In genomic region chr19:38247734-38248268, GRCh38 we compare ENCODE assay signal across 17 cellular contexts. TPM values are rescaled to one million over a fixed set of nuclear protein-coding genes. Genes with fewer than 3 reads are reported as not detected.
DNase-seq lines count a peak whose midpoint lies in the region; TF ChIP-seq lines count a peak whose summit lies in the region.
"Had no signal": no experiment of that assay in that cellular context is flagged by ENCODE, and none has a peak within 500 bp of the region (broad histone marks: within the 10 kb centered on the region; RNA-seq: fewer than 3 reads in every experiment).

No MANE protein-coding gene starts in this region.

- no peak overlapping the region for H3K9ac ChIP-seq in muscle layer of colon (ENCODE audit: low read length)

- TF ChIP-seq POLR2A in testis (IDR thresholded peaks at IDR 0.05), result no peak

- no peaks in the 10 kb centered on the region for H3K36me3 ChIP-seq in HEK293 (ENCODE audit: control insufficient read depth in 2 of 2, insufficient read depth in 1 of 2, low read length in 2 of 2)
- peaks cover 5% of the 10 kb centered on the region for H3K36me3 ChIP-seq in muscle layer of colon (ENCODE audit: insufficient read depth, low read length)
- no peaks in the 10 kb centered on the region for H3K36me3 ChIP-seq in testis (ENCODE audit: low read depth, missing control alignments)

- no peaks in the 10 kb centered on the region for H3K9me3 ChIP-seq in HEK293 (ENCODE audit: control insufficient read depth, insufficient read depth, low read depth, low read length)
- no peaks in the 10 kb centered on the region for H3K9me3 ChIP-seq in muscle layer of colon (ENCODE audit: low read length)
- H3K9me3 ChIP-seq in testis, result no peaks in the 10 kb centered on the region

- no peaks in the 10 kb centered on the region for H3K9me3 Mint-ChIP-seq in activated CD4-positive, alpha-beta T cell treated with anti-CD3 and anti-CD28 coated beads, Interleukin-2, amount 10 ng/mL, durations not matched to agents 7 days and 5 days
- H3K9me3 Mint-ChIP-seq: activated naive CD4-positive, alpha-beta T cell treated with anti-CD3 and anti-CD28 coated beads for 36 hours had no signal

- H3K27ac ChIP-seq in HEK293 (ENCODE audit: extremely low read depth, low read depth, low read length) (no peak overlapping the region), coronary artery (peak overlapping the region; percentile 84 to 93), muscle layer of colon (ENCODE audit: low read depth, low read length) (peak overlapping the region; percentile 47), testis (peak overlapping the region; percentile 56 to 71)
- H3K27ac ChIP-seq: C4-2B had no signal

- 46 to 50% methylated on average over 9 of the region's 9 CpGs for WGBS in testis, 2 donors

- no peaks in the 10 kb centered on the region for H3K27me3 Mint-ChIP-seq in activated CD4-positive, alpha-beta T cell treated with anti-CD3 and anti-CD28 coated beads, Interleukin-2, amount 10 ng/mL, durations not matched to agents 7 days and 5 days

- no peak overlapping the region for H3K27ac Mint-ChIP-seq in activated CD4-positive, alpha-beta T cell treated with anti-CD3 and anti-CD28 coated beads, Interleukin-2, amount 10 ng/mL, durations not matched to agents 7 days and 5 days
- H3K27ac Mint-ChIP-seq: activated naive CD4-positive, alpha-beta T cell treated with anti-CD3 and anti-CD28 coated beads for 36 hours had no signal

- intact Hi-C loops in testis (cut with DNase I; ENCODE audit: low total_unique reads), result no loop called here

- no peaks in the 10 kb centered on the region for H3K36me3 Mint-ChIP-seq in activated CD4-positive, alpha-beta T cell treated with anti-CD3 and anti-CD28 coated beads, Interleukin-2, amount 10 ng/mL, durations not matched to agents 7 days and 5 days (ENCODE audit: low read depth)

- POLR2A ChIA-PET in HEK293 (lab: Yijun Ruan, JAX), result no interaction called here
- POLR2A ChIA-PET in activated CD4-positive, alpha-beta T cell treated with anti-CD3 and anti-CD28 coated beads, Interleukin-2, amount 10 ng/mL, durations not matched to agents 7 days and 5 days (lab: Charles Lee), result no interaction called here

- no peak for TF ChIP-seq CTCF in HEK293 (tag by site-specific recombination; IDR thresholded peaks at IDR 0.05)
- TF ChIP-seq CTCF in coronary artery (IDR thresholded peaks at IDR 0.05), result no peak
- no peak for TF ChIP-seq CTCF in testis (IDR thresholded peaks at IDR 0.05)

- H3K4me3 Mint-ChIP-seq in activated CD4-positive, alpha-beta T cell treated with anti-CD3 and anti-CD28 coated beads, Interleukin-2, amount 10 ng/mL, durations not matched to agents 7 days and 5 days, result no peak overlapping the region
- H3K4me3 Mint-ChIP-seq: activated naive CD4-positive, alpha-beta T cell treated with anti-CD3 and anti-CD28 coated beads for 36 hours had no signal

- CTCF ChIA-PET in HEK293 (lab: Yijun Ruan, JAX), result interaction anchor here (0.5 to 23.5 kb wide), 11 partner anchors 14 to 346 kb away, joined by 3 to 316 read pairs (median 6); partner anchors contain the start of genes CATSPERG, SIPA1L3 and WDR87
- CTCF ChIA-PET in activated CD4-positive, alpha-beta T cell treated with anti-CD3 and anti-CD28 coated beads, Interleukin-2, amount 10 ng/mL, durations not matched to agents 7 days and 5 days (lab: Charles Lee), result no interaction called here

- no peak for DNase-seq in coronary artery (ENCODE audit: low spot score)
- DNase-seq in testis, result no peak
- DNase-seq in NK-92 treated with Interleukin-12 subunit alpha and Interleukin-12 subunit beta, amount 100 ng/mL, for 24 hours (lab: John Stamatoyannopoulos, UW), result no peak
- DNase-seq in NCI-H526 treated with DMSO at 0.1 percent for 48 hours (lab: John Stamatoyannopoulos, UW), result no peak
- no peak for DNase-seq in ecto neural progenitor cell (ENCODE audit: low spot score)
- DNase-seq in activated CD4-positive, alpha-beta T cell treated with anti-CD3 and anti-CD28 coated beads, Interleukin-2, amount 10 ng/mL, durations not matched to agents 7 days and 5 days, result no peak
- DNase-seq: activated naive CD4-positive, alpha-beta T cell treated with anti-CD3 and anti-CD28 coated beads for 36 hours; EL; KG1; NCI-H146; NCI-H446 treated with DMSO at 0.1 percent for 48 hours; PC-3 had no signal

- H3K4me3 ChIP-seq in HEK293 (ENCODE audit: low read depth, low read length), result no peak overlapping the region
- no peak overlapping the region for H3K4me3 ChIP-seq in coronary artery
- no peak overlapping the region for H3K4me3 ChIP-seq in muscle layer of colon (ENCODE audit: low read depth in 1 of 2, low read length in 2 of 2)
- H3K4me3 ChIP-seq in testis, result no peak overlapping the region
- H3K4me3 ChIP-seq: lung had no signal

- H3K4me1 Mint-ChIP-seq in activated CD4-positive, alpha-beta T cell treated with anti-CD3 and anti-CD28 coated beads, Interleukin-2, amount 10 ng/mL, durations not matched to agents 7 days and 5 days, result peaks cover 14% of the 10 kb centered on the region

- H3K4me1 ChIP-seq in HEK293 (ENCODE audit: control insufficient read depth, insufficient read depth, low read length) (peaks cover 16% of the 10 kb centered on the region), muscle layer of colon (ENCODE audit: insufficient read depth, low read length) (peaks cover 40% of the 10 kb centered on the region), testis (peaks cover 69% of the 10 kb centered on the region)

- H3K27me3 ChIP-seq in muscle layer of colon (ENCODE audit: control insufficient read depth in 1 of 2, insufficient read depth in 2 of 2, low read length in 2 of 2), result no peaks in the 10 kb centered on the region
- H3K27me3 ChIP-seq in testis, result no peaks in the 10 kb centered on the region

TF ChIP-seq in HEK293, 187 proteins besides CTCF, POLR2A, EP300 and RAD21 (continues in another document):
- TF ChIP-seq ZNF768 (tag by site-specific recombination; IDR thresholded peaks at IDR 0.05), result 0 out of 2 replicates have a peak, but pooled peaks have one; percentile 29
- no peak for TF ChIP-seq GLIS1 (tag by site-specific recombination; IDR thresholded peaks at IDR 0.05)
- no peak for TF ChIP-seq ZNF169 (tag by site-specific recombination; IDR thresholded peaks at IDR 0.05)
- TF ChIP-seq OVOL3 (tag by site-specific recombination; IDR thresholded peaks at IDR 0.05), result no peak
- TF ChIP-seq ZNF132 (tag by site-specific recombination; IDR thresholded peaks at IDR 0.05; ENCODE audit: borderline replicate concordance), result no peak
- TF ChIP-seq ZNF692 (tag by site-specific recombination; IDR thresholded peaks at IDR 0.05), result 0 out of 2 replicates have a peak, but pooled peaks have one; percentile 25
- TF ChIP-seq ZSCAN18 (tag by site-specific recombination; IDR thresholded peaks at IDR 0.05), result 0 out of 2 replicates have a peak, but pooled peaks have one; percentile 32
- peak; percentile 48; the same call in 1 of the 2 replicates for TF ChIP-seq SCRT2 (tag by site-specific recombination; IDR thresholded peaks at IDR 0.05)
- TF ChIP-seq ZNF24 (tag by site-specific recombination; IDR thresholded peaks at IDR 0.05), result 0 out of 2 replicates have a peak, but pooled peaks have one; percentile 20
- TF ChIP-seq ZNF121 (tag by site-specific recombination; IDR thresholded peaks at IDR 0.05), result 0 out of 2 replicates have a peak, but pooled peaks have one; percentile 42
- TF ChIP-seq ZNF184 (tag by site-specific recombination; IDR thresholded peaks at IDR 0.05), result no peak
- TF ChIP-seq ZNF580 (tag by site-specific recombination; IDR thresholded peaks at IDR 0.05), result peak; percentile 78; the same call in 1 of the 2 replicates
- no peak for TF ChIP-seq ZBTB21 (tag by site-specific recombination; IDR thresholded peaks at IDR 0.05)

RNA-seq across cellular contexts. Expression of gene PPP1R14A, which starts 8.4 kb away (rescaled TPM):
- 100 to 1,000 TPM; 187 to 268 TPM for total RNA-seq in testis
- 97.1 TPM for polyA plus RNA-seq in testis (ENCODE audit: insufficient read depth, low read depth, low replicate concordance)
- not detected for total RNA-seq in activated CD4-positive, alpha-beta T cell treated with anti-CD3 and anti-CD28 coated beads, Interleukin-2, amount 10 ng/mL, durations not matched to agents 7 days and 5 days
- total RNA-seq: activated naive CD4-positive, alpha-beta T cell treated with anti-CD3 and anti-CD28 coated beads for 36 hours; PC-3 had no signal

RNA-seq across cellular contexts. Expression of gene SPINT2, which starts 16.6 kb away (rescaled TPM):
- 100 to 1,000 TPM; 372 to 389 TPM for total RNA-seq in testis
- polyA plus RNA-seq in testis (ENCODE audit: insufficient read depth, low read depth, low replicate concordance), result 480 TPM
- total RNA-seq in activated CD4-positive, alpha-beta T cell treated with anti-CD3 and anti-CD28 coated beads, Interleukin-2, amount 10 ng/mL, durations not matched to agents 7 days and 5 days, result 1 to 10 TPM; 8.9 to 9.3 TPM

RNA-seq across cellular contexts. Expression of gene DPF1, which starts 23.8 kb away (rescaled TPM):
- total RNA-seq in testis, result 1 to 10 TPM; 4.7 to 6.4 TPM
- polyA plus RNA-seq in testis (ENCODE audit: insufficient read depth, low read depth, low replicate concordance), result 3.6 TPM
- total RNA-seq in activated CD4-positive, alpha-beta T cell treated with anti-CD3 and anti-CD28 coated beads, Interleukin-2, amount 10 ng/mL, durations not matched to agents 7 days and 5 days, result under 1 TPM; 0.12 to 0.20 TPM
- total RNA-seq: bronchial epithelial cell had no signal

RNA-seq across cellular contexts. Expression of gene C19orf33, which starts 56.2 kb away (rescaled TPM):
- 1 to 10 TPM; 1.1 to 1.7 TPM for total RNA-seq in testis
- polyA plus RNA-seq in testis (ENCODE audit: insufficient read depth, low read depth, low replicate concordance), result 7.9 TPM
- total RNA-seq in activated CD4-positive, alpha-beta T cell treated with anti-CD3 and anti-CD28 coated beads, Interleukin-2, amount 10 ng/mL, durations not matched to agents 7 days and 5 days, result not detected
- total RNA-seq: activated naive CD4-positive, alpha-beta T cell treated with anti-CD3 and anti-CD28 coated beads for 36 hours had no signal

Comparison
In these comparisons a context has a peak if more than half of its experiments do, and no peak if none do; other contexts are left out.
1. RNA of gene PPP1R14A, which starts 8.4 kb away (total RNA-seq): 187 to 268 TPM in testis; not detected in activated CD4-positive, alpha-beta T cell treated with anti-CD3 and anti-CD28 coated beads, Interleukin-2, amount 10 ng/mL, durations not matched to agents 7 days and 5 days; every median in the first group is over 100 times any median in the second.
2. RNA of gene SPINT2, which starts 16.6 kb away (total RNA-seq): 372 to 389 TPM in testis; 8.9 to 9.3 TPM in activated CD4-positive, alpha-beta T cell treated with anti-CD3 and anti-CD28 coated beads, Interleukin-2, amount 10 ng/mL, durations not matched to agents 7 days and 5 days; every median in the first group is over 10 times any median in the second.
3. RNA of gene DPF1, which starts 23.8 kb away (total RNA-seq): 4.7 to 6.4 TPM in testis; 0.12 to 0.20 TPM in activated CD4-positive, alpha-beta T cell treated with anti-CD3 and anti-CD28 coated beads, Interleukin-2, amount 10 ng/mL, durations not matched to agents 7 days and 5 days; every median in the first group is over 4 times any median in the second.